10 cellular contexts compared by ENCODE assay signal in the genomic region with DNA sequence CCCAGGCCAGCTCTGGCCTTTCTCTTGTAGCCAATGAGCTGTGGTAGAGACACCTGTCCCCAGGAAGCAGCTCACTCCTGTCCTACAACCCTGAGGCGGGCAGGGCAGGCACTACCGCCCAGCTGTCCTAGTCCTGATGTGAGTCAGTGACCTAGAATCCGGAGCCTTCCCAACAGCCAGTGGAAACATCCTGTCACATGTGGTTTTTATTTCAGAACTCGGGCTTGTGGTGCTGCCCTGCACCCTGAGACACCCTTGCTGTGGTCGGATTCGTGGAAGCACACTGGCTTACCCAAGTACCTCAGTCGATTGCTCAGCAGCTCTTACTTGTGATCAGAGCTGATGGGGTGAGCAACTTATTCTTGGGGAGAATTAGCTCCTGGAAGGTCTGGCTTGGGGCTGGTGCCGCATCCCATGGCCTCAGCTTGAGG.
DNase-seq lines count a peak whose midpoint lies in the region; ATAC-seq and FAIRE-seq lines count a peak whose summit lies in the region.
"Had no signal": no experiment of that assay in that cellular context is flagged by ENCODE, and none has a peak within 500 bp of the region (broad histone marks: within the 10 kb centered on the region; RNA-seq: fewer than 3 reads in every experiment).

No MANE protein-coding gene starts in this region.

- H3K9me3 ChIP-seq in Karpas-422 (ENCODE audit: low read length): no peaks in the 10 kb centered on the region

- H2AFZ ChIP-seq in Karpas-422 (ENCODE audit: low read length): no peak overlapping the region

- DNase-seq in stimulated activated CD4-positive, alpha-beta T cell treated with anti-CD3 and anti-CD28 coated beads, Interleukin-1b, Interleukin-23, amount 100 ng/mL, for 48 hours: peak; percentile 12
- no peak for DNase-seq in stimulated activated CD4-positive, alpha-beta T cell treated with anti-CD3 and anti-CD28 coated beads, Interleukin-4, amount 100 ng/mL, for 4 hours
- DNase-seq in SHP77 treated with DMSO at 0.1 percent for 48 hours (lab: John Stamatoyannopoulos, UW): peak; percentile 43
- DNase-seq in dermis microvascular lymphatic vessel endothelial cell (ENCODE audit: low read depth in 2 of 2): peak; percentile 14 to 29
- peak; percentile 76 for DNase-seq in urothelium cell line (ENCODE audit: low spot score)
- no peak for DNase-seq in Karpas-422
- no peak for DNase-seq in germinal center (ENCODE audit: low spot score)
- DNase-seq: stimulated activated naive B cell treated with anti-CD40 and anti-IgM and Interleukin-4, amounts not matched to agents 10 μg/mL and 1 μg/mL and 100 μg/mL, for 72 hours had no signal

- no peak overlapping the region for H3K27ac ChIP-seq in Karpas-422 (ENCODE audit: low read length)

- no peaks in the 10 kb centered on the region for H3K36me3 ChIP-seq in Karpas-422 (ENCODE audit: insufficient read depth, low read length)

- H3K9me2 ChIP-seq in Karpas-422 (replicated peaks; ENCODE audit: insufficient read depth, low read length): no peaks in the 10 kb centered on the region

- no peak for FAIRE-seq in urothelium cell line (lab: Jason Lieb, UNC)
- FAIRE-seq: H1 had no signal

- H3K9ac ChIP-seq in Karpas-422 (ENCODE audit: low read length): no peak overlapping the region

- H3K4me1 ChIP-seq in Karpas-422 (ENCODE audit: low read length): no peaks in the 10 kb centered on the region

- H3K79me2 ChIP-seq in Karpas-422 (ENCODE audit: low read length): no peaks in the 10 kb centered on the region

- ATAC-seq in HG02588 (IDR thresholded peaks at IDR 0.05; ENCODE audit: unreplicated experiment): no peak
- ATAC-seq: stimulated activated naive B cell treated with anti-CD40 and anti-IgM and Interleukin-4, amounts not matched to agents 10 μg/mL and 1 μg/mL and 100 μg/mL, for 72 hours had no signal

- H3K27me3 ChIP-seq in Karpas-422 (ENCODE audit: low read length): no peaks in the 10 kb centered on the region

- H3K4me3 ChIP-seq in Karpas-422 (ENCODE audit: low read length): no peak overlapping the region

- no peak overlapping the region for H3K4me2 ChIP-seq in Karpas-422 (ENCODE audit: low read depth, low read length, poor library complexity, severe bottlenecking)

- no peaks in the 10 kb centered on the region for H4K20me1 ChIP-seq in Karpas-422 (ENCODE audit: insufficient read depth, low read depth, low read length)

Comparison
In these comparisons a context has a peak if more than half of its experiments do, and no peak if none do; other contexts are left out.
1. DNase-seq: peak in stimulated activated CD4-positive, alpha-beta T cell treated with anti-CD3 and anti-CD28 coated beads, Interleukin-1b, Interleukin-23, amount 100 ng/mL, for 48 hours (single experiment), SHP77 treated with DMSO at 0.1 percent for 48 hours (single experiment), dermis microvascular lymphatic vessel endothelial cell (2 of 2) and urothelium cell line (single experiment); none in stimulated activated CD4-positive, alpha-beta T cell treated with anti-CD3 and anti-CD28 coated beads, Interleukin-4, amount 100 ng/mL, for 4 hours (0 of 2), Karpas-422 (single experiment) and germinal center (single experiment).